In genomic region chr1:38516560-38516959, GRCh38 we compare ENCODE assay signal across 34 cellular contexts.
"Had no signal": no experiment of that assay in that cellular context is flagged by ENCODE, and none has a peak within 500 bp of the region (broad histone marks: within the 10 kb centered on the region; RNA-seq: fewer than 3 reads in every experiment).

No MANE protein-coding gene starts in this region.

- H3K9me3 ChIP-seq: adrenal gland, body of pancreas, breast epithelium had no signal

- ATAC-seq: activated CD8-positive, alpha-beta T cell treated with anti-CD3 and anti-CD28 coated beads for 36 hours; activated naive CD4-positive, alpha-beta T cell treated with anti-CD3 and anti-CD28 coated beads, Interleukin-2, amount 50 U/mL, for 72 hours; activated T-cell treated with anti-CD3 and anti-CD28 coated beads, Interleukin-2, amount 50 U/mL, for 4 hours; activated T-cell treated with anti-CD3 and anti-CD28 coated beads, Interleukin-2, amount 50 U/mL, for 72 hours; activated T-helper 17 cell treated with anti-CD3 and anti-CD28 coated beads, Interleukin-2, amount 50 U/mL, for 72 hours; body of pancreas had no signal

- H3K4me1 ChIP-seq: adrenal gland, body of pancreas, breast epithelium had no signal

- DNase-seq: activated B cell treated with CpG ODN at 0.5 μM for 24 hours; activated CD4-positive, alpha-beta memory T cell treated with anti-CD3 and anti-CD28 coated beads for 36 hours; activated CD4-positive, alpha-beta T cell treated with anti-CD3 and anti-CD28 coated beads for 4 hours; activated CD4-positive, alpha-beta T cell treated with anti-CD3 and anti-CD28 coated beads, Interleukin-2, amount 10 ng/mL, durations not matched to agents 24 days and 14 days; activated CD4-positive, alpha-beta T cell treated with anti-CD3 and anti-CD28 coated beads, Interleukin-2, amount 50 U/mL, for 1 hour; activated CD4-positive, alpha-beta T cell treated with anti-CD3 and anti-CD28 coated beads, Interleukin-2, amount 50 U/mL, for 4 hours; activated CD4-positive, CD25-positive, alpha-beta regulatory T cell treated with anti-CD3 and anti-CD28 coated beads, Interleukin-2, amount 50 U/mL, for 72 hours; activated CD8-positive, alpha-beta memory T cell treated with anti-CD3 and anti-CD28 coated beads, Interleukin-2, amount 50 U/mL, for 4 hours; activated CD8-positive, alpha-beta T cell treated with anti-CD3 and anti-CD28 coated beads for 36 hours; activated effector memory CD4-positive, alpha-beta T cell treated with anti-CD3 and anti-CD28 coated beads, Interleukin-2, amount 50 U/mL, for 16 hours; activated gamma-delta T cell treated with Interleukin-2 at 50 U/mL for 16 hours; activated naive CD4-positive, alpha-beta T cell; activated naive CD4-positive, alpha-beta T cell treated with anti-CD3 and anti-CD28 coated beads for 36 hours; activated naive CD4-positive, alpha-beta T cell treated with anti-CD3 and anti-CD28 coated beads, Interleukin-2, amount 50 U/mL, for 16 hours; activated naive CD8-positive, alpha-beta T cell treated with anti-CD3 and anti-CD28 coated beads for 36 hours; activated T-cell treated with anti-CD3 and anti-CD28 coated beads for 4 hours; activated T-cell treated with anti-CD3 and anti-CD28 coated beads, Interleukin-2, amount 50 U/mL, for 1 hour; activated T-cell treated with anti-CD3 and anti-CD28 coated beads, Interleukin-2, amount 50 U/mL, for 4 hours; activated T-cell treated with anti-CD3 and anti-CD28 coated beads, Interleukin-2, amount 50 U/mL, for 72 hours; adrenal gland; amniotic stem cell; aorta; body of pancreas; brain microvascular endothelial cell; central memory CD4-positive, alpha-beta T cell; T-helper 1 cell; T-helper 2 cell; T-helper 9 cell had no signal

- FAIRE-seq: astrocyte, TTC549 had no signal

- H3K36me3 ChIP-seq: adrenal gland, brain microvascular endothelial cell, breast epithelium had no signal

- H3K27ac ChIP-seq: adrenal gland, body of pancreas, brain microvascular endothelial cell, VCaP had no signal

- H3K4me3 ChIP-seq: adrenal gland, body of pancreas, breast epithelium had no signal

- H3K27me3 ChIP-seq: body of pancreas, brain microvascular endothelial cell had no signal
